ENCODE assay signal across 8 cellular contexts in the genomic region with DNA sequence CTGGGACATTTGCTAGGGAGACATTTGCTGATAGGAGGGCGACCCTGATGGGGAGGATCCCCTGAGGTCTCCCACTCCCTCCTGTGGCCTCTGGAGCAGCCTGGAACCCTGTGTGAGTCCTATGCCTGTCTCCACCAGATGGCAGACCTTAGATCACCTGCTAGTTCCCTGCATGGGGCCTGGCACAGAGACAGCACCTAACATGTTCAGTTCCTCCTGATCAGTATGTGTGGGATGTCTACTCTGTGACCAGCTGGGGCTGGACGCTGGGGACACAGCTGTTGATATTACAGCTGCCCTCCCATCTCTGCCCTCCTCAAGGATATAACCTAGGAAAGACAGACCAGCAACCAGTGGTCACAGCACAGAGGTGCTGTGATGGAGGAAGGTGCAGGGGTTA. TPM values are rescaled to one million over a fixed set of nuclear protein-coding genes. Genes with fewer than 3 reads are reported as not detected.
DNase-seq lines count a peak whose midpoint lies in the region; ATAC-seq and TF ChIP-seq lines count a peak whose summit lies in the region.

No MANE protein-coding gene starts in this region.

- H2BK5ac ChIP-seq in neuronal stem cell (ENCODE audit: low read length), result no peak overlapping the region

- no peaks in the 10 kb centered on the region for H3K9me2 ChIP-seq in OCI-LY1 (ENCODE audit: low read depth, low read length)

- H3K4me2 ChIP-seq in OCI-LY1 (ENCODE audit: low read length) (no peak overlapping the region), neuronal stem cell (ENCODE audit: insufficient read depth, low read length, poor library complexity, severe bottlenecking) (no peak overlapping the region)

- H2AK5ac ChIP-seq in neuronal stem cell (ENCODE audit: low read depth, low read length), result peak overlapping the region; percentile 72

- H3K9me3 Mint-ChIP-seq in CD8-positive, alpha-beta T cell, result no peaks in the 10 kb centered on the region

- H3K36me3 ChIP-seq in CD8-positive, alpha-beta T cell (ENCODE audit: insufficient read depth, low read length), result no peaks in the 10 kb centered on the region
- H3K36me3 ChIP-seq in OCI-LY1 (ENCODE audit: insufficient read depth, low read length) (no peaks in the 10 kb centered on the region; the same call in 1 of the 2 replicates), neuronal stem cell (replicated peaks in 1 of 2; ENCODE audit: control insufficient read depth in 2 of 2, insufficient read depth in 2 of 2, low read length in 2 of 2) (no peaks in the 10 kb centered on the region)

- no peak overlapping the region for H4K8ac ChIP-seq in neuronal stem cell (ENCODE audit: low read depth, low read length)

- peak in 2 of 7 experiments; percentile 49 for DNase-seq in CD8-positive, alpha-beta T cell
- DNase-seq in astrocyte of the cerebellum (ENCODE audit: low read depth) (no peak), neuronal stem cell (ENCODE audit: low spot score) (no peak), medulla oblongata (ENCODE audit: extremely low spot score) (no peak)

- H4K20me1 ChIP-seq in OCI-LY1 (ENCODE audit: insufficient read depth, low read length), result no peaks in the 10 kb centered on the region

- H3K4ac ChIP-seq in neuronal stem cell (ENCODE audit: low read length), result no peak overlapping the region

- peak overlapping the region; percentile 82 for H2BK12ac ChIP-seq in neuronal stem cell (ENCODE audit: low read length)

- peak; percentile 36 for ATAC-seq in CD8-positive, alpha-beta T cell
- ATAC-seq in GM21529 (IDR thresholded peaks at IDR 0.05; ENCODE audit: unreplicated experiment) (peak; percentile 33), GM18511 (IDR thresholded peaks at IDR 0.05; ENCODE audit: unreplicated experiment) (no peak), HG03565 (IDR thresholded peaks at IDR 0.05; ENCODE audit: unreplicated experiment) (no peak)

- H3K27ac Mint-ChIP-seq in CD8-positive, alpha-beta T cell, result peak overlapping the region; percentile 89

- no CpG with 5 or more reads among the region's 2 CpGs for WGBS in neuronal stem cell (ENCODE audit: extremely low coverage in 2 of 2, insufficient read length in 2 of 2, insufficient replicate concordance in 1 of 2), 2 donors

- H3K4me1 ChIP-seq in CD8-positive, alpha-beta T cell (ENCODE audit: insufficient read depth, low read length), result peaks cover 55% of the 10 kb centered on the region
- peaks cover 38% of the 10 kb centered on the region for H3K4me1 ChIP-seq in OCI-LY1 (ENCODE audit: insufficient read depth, low read length, severe bottlenecking)
- H3K4me1 ChIP-seq in neuronal stem cell (ENCODE audit: control insufficient read depth in 2 of 2, insufficient read depth in 1 of 2, low read depth in 1 of 2, low read length in 2 of 2), result peaks cover 4 to 5% of the 10 kb centered on the region in 2 donors

- H3K79me1 ChIP-seq in neuronal stem cell (ENCODE audit: low read depth, low read length), result no peaks in the 10 kb centered on the region

- H3K27ac ChIP-seq in CD8-positive, alpha-beta T cell (ENCODE audit: low read depth, low read length), result no peak overlapping the region
- no peak overlapping the region for H3K27ac ChIP-seq in OCI-LY1 (ENCODE audit: low read depth, low read length, poor library complexity, severe bottlenecking)
- no peak overlapping the region for H3K27ac ChIP-seq in neuronal stem cell (replicated peaks; ENCODE audit: low read length)

- H3K4me1 Mint-ChIP-seq in CD8-positive, alpha-beta T cell (ENCODE audit: low read depth), result peaks cover 59% of the 10 kb centered on the region

- TF ChIP-seq CTCF in CD8-positive, alpha-beta T cell (IDR thresholded peaks at IDR 0.05), result peak; percentile 34
- peak; percentile 64 for TF ChIP-seq CTCF in OCI-LY1 (IDR thresholded peaks at IDR 0.05; ENCODE audit: low read length)
- peak; percentile 26 for TF ChIP-seq CTCF in astrocyte of the cerebellum (IDR thresholded peaks at IDR 0.05; ENCODE audit: low read depth, low read length, missing control alignments)

- H3K36me3 Mint-ChIP-seq in CD8-positive, alpha-beta T cell, result peaks cover 10% of the 10 kb centered on the region

- no peaks in the 10 kb centered on the region for H3K9me3 ChIP-seq in CD8-positive, alpha-beta T cell (ENCODE audit: low read length)
- H3K9me3 ChIP-seq in OCI-LY1 (ENCODE audit: low read length) (no peaks in the 10 kb centered on the region), neuronal stem cell (replicated peaks in 1 of 2; ENCODE audit: control insufficient read depth in 2 of 2, insufficient read depth in 1 of 2, low read depth in 1 of 2, low read length in 2 of 2) (no peaks in the 10 kb centered on the region)

- peak overlapping the region; percentile 44 for H3K18ac ChIP-seq in neuronal stem cell (ENCODE audit: low read length)

- POLR2A ChIA-PET in CD8-positive, alpha-beta T cell (lab: Charles Lee), result interaction anchor here (1.3 to 1.8 kb wide), 2 partner anchors 10 to 89 kb away, joined by 3 to 14 read pairs; no protein-coding TSS in a partner anchor

- H3F3A ChIP-seq in OCI-LY1 (ENCODE audit: insufficient read depth, low read length), result no peaks in the 10 kb centered on the region

- peak overlapping the region; percentile 60 for H3K23ac ChIP-seq in neuronal stem cell (ENCODE audit: low read depth, low read length, poor library complexity)

- in situ Hi-C loops in astrocyte of the cerebellum (cut with HindIII; ENCODE audit: low sequenced_read_pairs), result no loop called here

- H4K91ac ChIP-seq in neuronal stem cell (ENCODE audit: low read depth, low read length, poor library complexity), result no peak overlapping the region

- H2BK15ac ChIP-seq in neuronal stem cell (ENCODE audit: low read length), result peak overlapping the region; percentile 69

- no peak overlapping the region for H3K14ac ChIP-seq in neuronal stem cell (ENCODE audit: low read length)

- no peaks in the 10 kb centered on the region for H3K79me2 ChIP-seq in OCI-LY1 (ENCODE audit: insufficient read depth, low read length)

- no peaks in the 10 kb centered on the region for H3K27me3 Mint-ChIP-seq in CD8-positive, alpha-beta T cell (ENCODE audit: low read depth)

- H3K9ac ChIP-seq in OCI-LY1 (ENCODE audit: low read length) (no peak overlapping the region), neuronal stem cell (ENCODE audit: low read depth, low read length, poor library complexity) (no peak overlapping the region)

- CTCF ChIA-PET in CD8-positive, alpha-beta T cell (lab: Charles Lee), result interaction anchor here (0.6 to 13.1 kb wide), 16 partner anchors 13 to 400 kb away, joined by 3 to 155 read pairs (median 4); no protein-coding TSS in a partner anchor

- intact Hi-C loops in CD8-positive, alpha-beta T cell (cut with DNase I, micrococcal nuclease), result loop anchor here (1.0 to 5.0 kb wide), 9 partner anchors 90 to 482 kb away; a partner anchor contains a TSS

- no peak overlapping the region for H2BK120ac ChIP-seq in neuronal stem cell (ENCODE audit: low read depth, low read length)

- H3K4me3 ChIP-seq in CD8-positive, alpha-beta T cell (ENCODE audit: low read depth, low read length), result peak overlapping the region; percentile 91
- H3K4me3 ChIP-seq in OCI-LY1 (ENCODE audit: low read depth, low read length, poor library complexity, severe bottlenecking), result no peak overlapping the region
- H3K4me3 ChIP-seq in astrocyte of the cerebellum (ENCODE audit: low read depth, low read length), result no peak overlapping the region
- H3K4me3 ChIP-seq in neuronal stem cell (ENCODE audit: low read length in 2 of 2), result no peak overlapping the region

- peak overlapping the region; percentile 97 for H3K4me3 Mint-ChIP-seq in CD8-positive, alpha-beta T cell

- H2AFZ ChIP-seq in OCI-LY1 (ENCODE audit: low read length) (no peak overlapping the region), neuronal stem cell (ENCODE audit: low read length) (no peak overlapping the region)

- H3K27me3 ChIP-seq in CD8-positive, alpha-beta T cell (ENCODE audit: insufficient read depth, low read length), result no peaks in the 10 kb centered on the region
- H3K27me3 ChIP-seq in OCI-LY1 (ENCODE audit: insufficient read depth, low read length), result peaks cover 16% of the 10 kb centered on the region
- H3K27me3 ChIP-seq in neuronal stem cell (ENCODE audit: control insufficient read depth in 3 of 3, insufficient read depth in 3 of 3, low read depth in 1 of 3, low read length in 3 of 3), result peaks cover 0 to 12% (median 0%) of the 10 kb centered on the region in 3 experiments

RNA-seq across cellular contexts. Expression of a gene that starts 1.1 kb away (rescaled TPM):
- total RNA-seq in CD8-positive, alpha-beta T cell, result 100 to 1,000 TPM; 117 to 126 TPM
- 3.6 TPM for polyA plus RNA-seq in neuronal stem cell (2013, experiment 1 of 2)
- polyA plus RNA-seq in neuronal stem cell (2013, experiment 2 of 2), result 3.3 TPM

Comparison
In these comparisons a context has a peak if more than half of its experiments do, and no peak if none do; other contexts are left out.
1. ATAC-seq: peak in CD8-positive, alpha-beta T cell (single experiment) and GM21529 (single experiment); none in GM18511 (single experiment) and HG03565 (single experiment).
2. Peak in every context shown above with its lines, with median percentiles within 50 percentile points of each other: CTCF ChIP-seq.